Comparison of ENCODE assay signal across 21 cellular contexts in the genomic region with DNA sequence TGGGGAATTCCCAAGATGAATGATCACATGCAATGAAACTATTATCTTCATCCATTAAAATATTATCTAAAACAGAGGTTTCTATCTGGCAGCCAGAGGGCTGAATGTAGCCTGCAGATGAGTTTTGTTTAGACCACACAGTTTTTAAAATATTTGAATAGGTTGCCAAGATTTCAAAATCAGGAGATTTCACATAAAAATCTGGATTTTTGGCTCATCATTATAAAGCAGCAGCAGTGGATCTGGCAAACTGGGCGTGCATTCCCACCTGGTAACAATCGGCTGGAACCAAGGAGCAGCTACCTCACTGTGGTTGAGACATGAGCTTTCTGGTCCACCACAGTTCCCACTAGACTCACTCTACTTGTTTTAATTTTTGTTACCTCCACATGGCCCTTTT.
DNase-seq lines count a peak whose midpoint lies in the region; ATAC-seq, FAIRE-seq and TF ChIP-seq lines count a peak whose summit lies in the region.
"Had no signal": no experiment of that assay in that cellular context is flagged by ENCODE, and none has a peak within 500 bp of the region (broad histone marks: within the 10 kb centered on the region; RNA-seq: fewer than 3 reads in every experiment).

No MANE protein-coding gene starts in this region.

- H3K36me3 ChIP-seq in ACC112 (ENCODE audit: insufficient read depth, low read length) (0 out of 2 replicates have a peak, but pooled peaks cover 6% of the 10 kb centered on the region), astrocyte (ENCODE audit: insufficient read depth, low read length) (no peaks in the 10 kb centered on the region)
- H3K36me3 ChIP-seq: Peyer's patch, sigmoid colon had no signal

- ATAC-seq in GM21390 (IDR thresholded peaks at IDR 0.05; ENCODE audit: unreplicated experiment), result no peak
- no peak for ATAC-seq in activated T-cell treated with anti-CD3 and anti-CD28 coated beads, Interleukin-2, amount 50 U/mL, for 72 hours (replicated peaks in 1 of 2)
- ATAC-seq: activated CD4-positive, CD25-positive, alpha-beta regulatory T cell treated with anti-CD3 and anti-CD28 coated beads, Interleukin-2, amount 50 U/mL, for 24 hours; activated CD8-positive, alpha-beta T cell treated with anti-CD3 and anti-CD28 coated beads for 36 hours had no signal

- no peaks in the 10 kb centered on the region for H3K36me3 Mint-ChIP-seq in astrocyte (ENCODE audit: low read depth, unreplicated experiment)
- H3K36me3 Mint-ChIP-seq in activated T-cell treated with anti-CD3 and anti-CD28 coated beads, Interleukin-2, amount 50 U/mL, for 72 hours (ENCODE audit: insufficient read depth in 2 of 2), result no peaks in the 10 kb centered on the region

- FAIRE-seq in astrocyte (lab: Jason Lieb, UNC), result no peak
- no peak for FAIRE-seq in urothelium cell line (lab: Jason Lieb, UNC)
- FAIRE-seq: frontal cortex had no signal

- peaks cover 32% of the 10 kb centered on the region for H3K4me1 Mint-ChIP-seq in astrocyte (ENCODE audit: low read depth, unreplicated experiment)
- H3K4me1 Mint-ChIP-seq in activated T-cell treated with anti-CD3 and anti-CD28 coated beads, Interleukin-2, amount 50 U/mL, for 72 hours (ENCODE audit: low read depth), result no peaks in the 10 kb centered on the region

- H3K4me2 ChIP-seq in astrocyte (ENCODE audit: low read length), result no peak overlapping the region

- no peak overlapping the region for H3K27ac Mint-ChIP-seq in astrocyte (ENCODE audit: unreplicated experiment)
- no peak overlapping the region for H3K27ac Mint-ChIP-seq in activated T-cell treated with anti-CD3 and anti-CD28 coated beads, Interleukin-2, amount 50 U/mL, for 72 hours
- H3K27ac Mint-ChIP-seq: activated CD8-positive, alpha-beta T cell treated with anti-CD3 and anti-CD28 coated beads for 36 hours had no signal

- H3K27me3 Mint-ChIP-seq in astrocyte (ENCODE audit: low read depth, unreplicated experiment), result no peaks in the 10 kb centered on the region
- H3K27me3 Mint-ChIP-seq in activated T-cell treated with anti-CD3 and anti-CD28 coated beads, Interleukin-2, amount 50 U/mL, for 72 hours (ENCODE audit: low read depth), result no peaks in the 10 kb centered on the region
- H3K27me3 Mint-ChIP-seq: activated CD8-positive, alpha-beta T cell treated with anti-CD3 and anti-CD28 coated beads for 36 hours had no signal

- H3K9me3 Mint-ChIP-seq in astrocyte (ENCODE audit: unreplicated experiment), result no peaks in the 10 kb centered on the region
- no peaks in the 10 kb centered on the region for H3K9me3 Mint-ChIP-seq in activated T-cell treated with anti-CD3 and anti-CD28 coated beads, Interleukin-2, amount 50 U/mL, for 72 hours
- H3K9me3 Mint-ChIP-seq: activated CD8-positive, alpha-beta T cell treated with anti-CD3 and anti-CD28 coated beads for 36 hours had no signal

- no peaks in the 10 kb centered on the region for H3K9me3 ChIP-seq in astrocyte (ENCODE audit: insufficient read depth, low read depth, low read length)
- H3K9me3 ChIP-seq: sigmoid colon had no signal

- H3K4me3 ChIP-seq in ACC112 (ENCODE audit: low read depth, low read length) (no peak overlapping the region), astrocyte (ENCODE audit: insufficient read depth, low read depth, low read length) (no peak overlapping the region), fibroblast of villous mesenchyme (ENCODE audit: low read depth, low read length) (no peak overlapping the region)
- H3K4me3 ChIP-seq: Peyer's patch, sigmoid colon had no signal

- H3K9ac ChIP-seq in astrocyte (ENCODE audit: low read length), result no peak overlapping the region

- H4K20me1 ChIP-seq in astrocyte (ENCODE audit: insufficient read depth, low read length), result no peaks in the 10 kb centered on the region

- no peaks in the 10 kb centered on the region for H3K27me3 ChIP-seq in ACC112 (ENCODE audit: insufficient read depth, low read length)
- H3K27me3 ChIP-seq in astrocyte (ENCODE audit: insufficient read depth, low read length), result no peaks in the 10 kb centered on the region
- H3K27me3 ChIP-seq: Peyer's patch, sigmoid colon had no signal

- H2AFZ ChIP-seq in ACC112 (ENCODE audit: low read length, unreplicated experiment) (no peak overlapping the region), astrocyte (ENCODE audit: low read depth, low read length) (no peak overlapping the region)

- H3K4me1 ChIP-seq in ACC112 (ENCODE audit: control insufficient read depth, insufficient read depth, low read length, unreplicated experiment) (peaks cover 59% of the 10 kb centered on the region), astrocyte (ENCODE audit: insufficient read depth, low read length) (peaks cover 5% of the 10 kb centered on the region)
- H3K4me1 ChIP-seq: Peyer's patch had no signal

- peak; percentile 85 for DNase-seq in GM04504 (ENCODE audit: low read depth)
- peak; percentile 85 for DNase-seq in astrocyte (ENCODE audit: low read depth)
- DNase-seq in fibroblast of villous mesenchyme (ENCODE audit: low read depth), result peak; percentile 66
- no peak for DNase-seq in Kasumi-1 (lab: John Stamatoyannopoulos, UW)
- DNase-seq in activated T-cell treated with anti-CD3 and anti-CD28 coated beads, Interleukin-2, amount 50 U/mL, for 72 hours, result no peak
- DNase-seq in urothelium cell line (ENCODE audit: low spot score), result no peak
- DNase-seq: activated CD8-positive, alpha-beta T cell treated with anti-CD3 and anti-CD28 coated beads for 36 hours; activated naive CD4-positive, alpha-beta T cell treated with anti-CD3 and anti-CD28 coated beads, Interleukin-2, amount 50 U/mL, for 16 hours; activated T-cell treated with anti-CD3 and anti-CD28 coated beads, Interleukin-2, amount 50 U/mL, for 1 hour; DMS 273 treated with DMSO at 0.1 percent for 48 hours; mammary epithelial cell; NCI-H1417; NCI-H2107; NCI-H510A; NK-92 treated with Interleukin-12 subunit alpha and Interleukin-12 subunit beta, amount 100 ng/mL, for 24 hours; Peyer's patch; sigmoid colon had no signal

- TF ChIP-seq CTCF in astrocyte (IDR thresholded peaks at IDR 0.05; ENCODE audit: insufficient read depth, low read depth, low read length), result no peak
- no peak for TF ChIP-seq CTCF in fibroblast of villous mesenchyme (IDR thresholded peaks at IDR 0.05; ENCODE audit: insufficient read depth, low read depth, low read length)

- H3K27ac ChIP-seq in ACC112 (ENCODE audit: low read depth, low read length) (peak overlapping the region; percentile 24; the same call in 1 of the 2 replicates), astrocyte (ENCODE audit: low read depth, low read length) (no peak overlapping the region)
- H3K27ac ChIP-seq: Peyer's patch had no signal

- peaks cover 23% of the 10 kb centered on the region for H3K79me2 ChIP-seq in ACC112 (ENCODE audit: control insufficient read depth, insufficient read depth, low read length, unreplicated experiment)
- no peaks in the 10 kb centered on the region for H3K79me2 ChIP-seq in astrocyte (ENCODE audit: insufficient read depth, low read length)

- H3K4me3 Mint-ChIP-seq in astrocyte (ENCODE audit: unreplicated experiment), result no peak overlapping the region
- H3K4me3 Mint-ChIP-seq in activated T-cell treated with anti-CD3 and anti-CD28 coated beads, Interleukin-2, amount 50 U/mL, for 72 hours, result no peak overlapping the region
- H3K4me3 Mint-ChIP-seq: activated CD8-positive, alpha-beta T cell treated with anti-CD3 and anti-CD28 coated beads for 36 hours had no signal

Comparison
In these comparisons a context has a peak if more than half of its experiments do, and no peak if none do; other contexts are left out.
1. DNase-seq: peak in GM04504 (single experiment), astrocyte (single experiment) and fibroblast of villous mesenchyme (single experiment); none in Kasumi-1 (0 of 2), activated T-cell treated with anti-CD3 and anti-CD28 coated beads, Interleukin-2, amount 50 U/mL, for 72 hours (0 of 2) and urothelium cell line (single experiment).